ENCODE assay signal across 26 cellular contexts in genomic region chr10:95543459-95543858, GRCh38. TPM values are rescaled to one million over a fixed set of nuclear protein-coding genes. Genes with fewer than 3 reads are reported as not detected.
DNase-seq lines count a peak whose midpoint lies in the region; ATAC-seq and TF ChIP-seq lines count a peak whose summit lies in the region.
"Had no signal": no experiment of that assay in that cellular context is flagged by ENCODE, and none has a peak within 500 bp of the region (broad histone marks: within the 10 kb centered on the region; RNA-seq: fewer than 3 reads in every experiment).

No MANE protein-coding gene starts in this region.

- H3K27me3 Mint-ChIP-seq in Caco-2 (ENCODE audit: insufficient read depth, unreplicated experiment): no peaks in the 10 kb centered on the region
- H3K27me3 Mint-ChIP-seq in endodermal cell (ENCODE audit: insufficient read depth): no peaks in the 10 kb centered on the region
- H3K27me3 Mint-ChIP-seq: activated CD8-positive, alpha-beta memory T cell treated with anti-CD3 and anti-CD28 coated beads, Interleukin-2, amount 10 ng/mL, durations not matched to agents 7 days and 5 days had no signal

- no peaks in the 10 kb centered on the region for H3K9me3 ChIP-seq in Caco-2
- H3K9me3 ChIP-seq in endodermal cell (ENCODE audit: control insufficient read depth, low read length): no peaks in the 10 kb centered on the region
- H3K9me3 ChIP-seq in left lung: no peaks in the 10 kb centered on the region
- no peaks in the 10 kb centered on the region for H3K9me3 ChIP-seq in sigmoid colon
- H3K9me3 ChIP-seq: SK-N-SH had no signal

- H3K4me1 Mint-ChIP-seq in Caco-2 (ENCODE audit: low read depth, unreplicated experiment) (peaks cover 59% of the 10 kb centered on the region), endodermal cell (peaks cover 71% of the 10 kb centered on the region)
- H3K4me1 Mint-ChIP-seq: activated CD8-positive, alpha-beta memory T cell treated with anti-CD3 and anti-CD28 coated beads, Interleukin-2, amount 10 ng/mL, durations not matched to agents 7 days and 5 days had no signal

- DNase-seq in Caco-2 (no peak), endodermal cell (no peak), left lung (no peak), sigmoid colon (no peak), medulla oblongata (ENCODE audit: extremely low spot score) (no peak), NCI-H2029 (lab: John Stamatoyannopoulos, UW) (no peak), cerebellum (ENCODE audit: low spot score) (no peak)
- DNase-seq: activated CD4-positive, alpha-beta T cell treated with anti-CD3 and anti-CD28 coated beads, Interleukin-2, amount 50 U/mL, for 1 hour; activated CD8-positive, alpha-beta memory T cell treated with anti-CD3 and anti-CD28 coated beads, Interleukin-2, amount 10 ng/mL, durations not matched to agents 7 days and 5 days; activated naive CD4-positive, alpha-beta T cell treated with anti-CD3 and anti-CD28 coated beads for 36 hours; amygdala; caudate nucleus; dermis blood vessel endothelial cell; DND-41; MV-4-11; NCI-H2171; NCI-H526; posterior cingulate gyrus; RPMI8226; SK-N-SH; stimulated activated CD4-positive, alpha-beta T cell treated with anti-CD3 and anti-CD28 coated beads, Interleukin-2, amount 100 ng/mL, for 24 hours; substantia nigra had no signal

- 46 to 100% methylated on average over 1 to 3 of the region's 4 CpGs for WGBS in endodermal cell (ENCODE audit: insufficient coverage in 1 of 2, insufficient read length in 1 of 2), 2 experiments
- WGBS in sigmoid colon, 2 donors: 40 to 67% methylated on average over 4 of the region's 4 CpGs

- no peak overlapping the region for H3K4me3 ChIP-seq in Caco-2 (ENCODE audit: low read depth, low read length)
- peak overlapping the region; percentile 46 for H3K4me3 ChIP-seq in endodermal cell (ENCODE audit: low read length)
- H3K4me3 ChIP-seq in left lung: no peak overlapping the region
- no peak overlapping the region for H3K4me3 ChIP-seq in sigmoid colon
- H3K4me3 ChIP-seq: neural progenitor cell, smooth muscle cell had no signal

- H3K9ac ChIP-seq in endodermal cell (ENCODE audit: extremely low read depth, low read length, poor library complexity, severe bottlenecking): peak overlapping the region; percentile 7
- H3K9ac ChIP-seq: neural progenitor cell, SK-N-SH had no signal

- TF ChIP-seq POLR2A in sigmoid colon (IDR thresholded peaks at IDR 0.05): no peak

- H3K27ac ChIP-seq in endodermal cell (ENCODE audit: low read depth, low read length): no peak overlapping the region
- peak overlapping the region; percentile 50 to 61 for H3K27ac ChIP-seq in left lung
- H3K27ac ChIP-seq in sigmoid colon: peak overlapping the region; percentile 93 to 98 (median 96)
- H3K27ac ChIP-seq: neural progenitor cell had no signal

- ATAC-seq in left lung (peak; percentile 49), HG03354 (IDR thresholded peaks at IDR 0.05; ENCODE audit: poor library complexity, severe bottlenecking, unreplicated experiment) (no peak)
- ATAC-seq: activated CD8-positive, alpha-beta memory T cell treated with anti-CD3 and anti-CD28 coated beads, Interleukin-2, amount 10 ng/mL, durations not matched to agents 7 days and 5 days; WTC11 had no signal

- CTCF ChIA-PET in Caco-2 (lab: Charles Lee): no interaction called here

- H3K4me1 ChIP-seq in Caco-2: peaks cover 65% of the 10 kb centered on the region
- peaks cover 31% of the 10 kb centered on the region for H3K4me1 ChIP-seq in endodermal cell (ENCODE audit: control insufficient read depth, insufficient read depth, low read length)
- H3K4me1 ChIP-seq in left lung: peaks cover 21 to 43% of the 10 kb centered on the region in 2 donors
- H3K4me1 ChIP-seq in sigmoid colon: peaks cover 0 to 99% (median 97%) of the 10 kb centered on the region in 4 donors

- H3K36me3 Mint-ChIP-seq in Caco-2 (ENCODE audit: insufficient read depth, unreplicated experiment) (no peaks in the 10 kb centered on the region), endodermal cell (ENCODE audit: low read depth) (no peaks in the 10 kb centered on the region)
- H3K36me3 Mint-ChIP-seq: activated CD8-positive, alpha-beta memory T cell treated with anti-CD3 and anti-CD28 coated beads, Interleukin-2, amount 10 ng/mL, durations not matched to agents 7 days and 5 days; WTC11 had no signal

- intact Hi-C loops in Caco-2 (cut with micrococcal nuclease; ENCODE audit: unreplicated experiment): no loop called here
- intact Hi-C loops in left lung (cut with DNase I): no loop called here
- intact Hi-C loops in sigmoid colon (cut with DNase I): no loop called here

- TF ChIP-seq EP300 in sigmoid colon (IDR thresholded peaks at IDR 0.05): no peak

- TF ChIP-seq CTCF in Caco-2 (IDR thresholded peaks at IDR 0.05; ENCODE audit: insufficient read depth in 1 of 2, low read depth in 1 of 2, low read length in 1 of 2, severe bottlenecking in 1 of 2, unreplicated experiment in 1 of 2): no peak
- no peak for TF ChIP-seq CTCF in endodermal cell (conservative IDR thresholded peaks at IDR 0.05)
- TF ChIP-seq CTCF in left lung (IDR thresholded peaks at IDR 0.05): no peak
- no peak for TF ChIP-seq CTCF in sigmoid colon (IDR thresholded peaks at IDR 0.05)

- no peaks in the 10 kb centered on the region; the same call in none of the 2 replicates for H3K36me3 ChIP-seq in Caco-2 (ENCODE audit: control insufficient read depth, insufficient read depth, low read length)
- H3K36me3 ChIP-seq in endodermal cell (ENCODE audit: control insufficient read depth, insufficient read depth, low read length): no peaks in the 10 kb centered on the region
- no peaks in the 10 kb centered on the region for H3K36me3 ChIP-seq in left lung
- H3K36me3 ChIP-seq in sigmoid colon: no peaks in the 10 kb centered on the region
- H3K36me3 ChIP-seq: neural progenitor cell had no signal

- H3K9me3 Mint-ChIP-seq in Caco-2 (ENCODE audit: unreplicated experiment) (no peaks in the 10 kb centered on the region), endodermal cell (no peaks in the 10 kb centered on the region)
- H3K9me3 Mint-ChIP-seq: activated naive CD4-positive, alpha-beta T cell treated with anti-CD3 and anti-CD28 coated beads for 36 hours; neural progenitor cell had no signal

- POLR2A ChIA-PET in Caco-2 (lab: Charles Lee): no interaction called here

- no peaks in the 10 kb centered on the region for H3K27me3 ChIP-seq in Caco-2 (replicated peaks; ENCODE audit: control insufficient read depth, insufficient read depth, low read length)
- no peaks in the 10 kb centered on the region for H3K27me3 ChIP-seq in endodermal cell (ENCODE audit: control insufficient read depth, insufficient read depth, low read length, poor library complexity, severe bottlenecking)
- no peaks in the 10 kb centered on the region for H3K27me3 ChIP-seq in left lung
- no peaks in the 10 kb centered on the region for H3K27me3 ChIP-seq in sigmoid colon
- H3K27me3 ChIP-seq: neural progenitor cell had no signal

- no peak overlapping the region for H3K4me3 Mint-ChIP-seq in Caco-2 (ENCODE audit: unreplicated experiment)
- no peak overlapping the region for H3K4me3 Mint-ChIP-seq in endodermal cell
- H3K4me3 Mint-ChIP-seq: activated CD8-positive, alpha-beta memory T cell treated with anti-CD3 and anti-CD28 coated beads, Interleukin-2, amount 10 ng/mL, durations not matched to agents 7 days and 5 days; activated naive CD4-positive, alpha-beta T cell treated with anti-CD3 and anti-CD28 coated beads for 36 hours; WTC11 had no signal

- H3K27ac Mint-ChIP-seq in Caco-2 (ENCODE audit: unreplicated experiment) (peak overlapping the region; percentile 80), endodermal cell (peak overlapping the region; percentile 56)
- H3K27ac Mint-ChIP-seq: activated CD8-positive, alpha-beta memory T cell treated with anti-CD3 and anti-CD28 coated beads, Interleukin-2, amount 10 ng/mL, durations not matched to agents 7 days and 5 days; activated naive CD4-positive, alpha-beta T cell treated with anti-CD3 and anti-CD28 coated beads for 36 hours; neural progenitor cell had no signal

- BruUV-seq in Caco-2 (replicated peaks; lab: Mats Ljungman, UMichigan): no TSS peak

RNA-seq across cellular contexts. Expression of gene SORBS1, which starts 17.7 kb away (rescaled TPM):
- 39.3 and 44.1 TPM in 2 replicates for total RNA-seq in Caco-2 (2022)
- 10 to 100 TPM; 16.7 to 17.9 TPM for total RNA-seq in endodermal cell
- 13.6 TPM for polyA plus RNA-seq in endodermal cell (2013, experiment 1 of 2)
- 13.4 TPM for polyA plus RNA-seq in endodermal cell (2013, experiment 2 of 2)
- total RNA-seq in left lung: 10 to 100 TPM; 44.0 to 52.7 TPM
- 1,000 to 10,000 TPM in 2 of 4 donors, 100 to 1,000 TPM in 2; 664 to 1,403 (median 979) TPM for total RNA-seq in sigmoid colon
- polyA plus RNA-seq in sigmoid colon: 10 to 100 TPM in 2 of 3 donors, 1 to 10 TPM in 1; 8.1 to 56.2 (median 19.2) TPM
- 114 TPM for total RNA-seq in cerebellum
